30 cellular contexts compared by ENCODE assay signal in genomic region chr11:106854429-106854828, GRCh38.
"Had no signal": no experiment of that assay in that cellular context is flagged by ENCODE, and none has a peak within 500 bp of the region (broad histone marks: within the 10 kb centered on the region; RNA-seq: fewer than 3 reads in every experiment).

No MANE protein-coding gene starts in this region.

- H3K9me3 ChIP-seq: adrenal gland, Peyer's patch, SJSA1 had no signal

- DNase-seq: activated CD4-positive, alpha-beta T cell treated with anti-CD3 and anti-CD28 coated beads for 4 hours; activated CD8-positive, alpha-beta memory T cell treated with anti-CD3 and anti-CD28 coated beads, Interleukin-2, amount 50 U/mL, for 4 hours; activated CD8-positive, alpha-beta T cell treated with anti-CD3 and anti-CD28 coated beads for 36 hours; activated gamma-delta T cell treated with Interleukin-2 at 50 U/mL for 16 hours; activated naive CD4-positive, alpha-beta T cell treated with anti-CD3 and anti-CD28 coated beads, Interleukin-2, amount 10 ng/mL, durations not matched to agents 7 days and 5 days; activated T-cell treated with anti-CD3 and anti-CD28 coated beads, Interleukin-2, amount 50 U/mL, for 72 hours; adrenal gland; anterior cingulate cortex; central memory CD4-positive, alpha-beta T cell; KG1; NCI-H1048; NCI-H1417 treated with DMSO at 0.1 percent for 48 hours; NCI-H1694; NCI-H2029; NCI-H2107; NCI-H2171 treated with DMSO at 0.1 percent for 48 hours; NCI-H226; NCI-H526 treated with DMSO at 0.1 percent for 48 hours; NCI-H82; NK-92 treated with Interleukin-12 subunit alpha and Interleukin-12 subunit beta, amount 100 ng/mL, for 24 hours; OCI-M1; Peyer's patch; SHP77 had no signal

- H3K4me1 ChIP-seq: adrenal gland, Peyer's patch, SJSA1 had no signal

- H3K27ac Mint-ChIP-seq: activated CD8-positive, alpha-beta T cell treated with anti-CD3 and anti-CD28 coated beads for 36 hours; activated naive CD4-positive, alpha-beta T cell treated with anti-CD3 and anti-CD28 coated beads, Interleukin-2, amount 10 ng/mL, durations not matched to agents 7 days and 5 days; activated naive CD8-positive, alpha-beta T cell treated with anti-CD3 and anti-CD28 coated beads, Interleukin-2, amount 10 ng/mL, durations not matched to agents 7 days and 5 days; activated T-cell treated with anti-CD3 and anti-CD28 coated beads, Interleukin-2, amount 50 U/mL, for 72 hours; activated T-helper 2 cell treated with anti-CD3 and anti-CD28 coated beads, Interferon-gamma antibody, Interleukin-2, Interleukin-4, amounts not matched to agents 10 μg/mL and 5 μg/mL and 100 μg/mL, durations not matched to agents 14 hours and 24 hours and 36 hours; T-helper 1 cell treated with Interleukin-12 subunit alpha and Interleukin-12 subunit beta and Interleukin-4 antibody, amounts not matched to agents 30 μg/mL and 1 μg/mL, for 36 hours had no signal

- H3K4me1 Mint-ChIP-seq: activated naive CD4-positive, alpha-beta T cell treated with anti-CD3 and anti-CD28 coated beads, Interleukin-2, amount 10 ng/mL, durations not matched to agents 7 days and 5 days; activated naive CD8-positive, alpha-beta T cell treated with anti-CD3 and anti-CD28 coated beads, Interleukin-2, amount 10 ng/mL, durations not matched to agents 7 days and 5 days had no signal

- ATAC-seq: activated CD4-positive, CD25-positive, alpha-beta regulatory T cell treated with anti-CD3 and anti-CD28 coated beads, Interleukin-2, amount 50 U/mL, for 24 hours; activated CD8-positive, alpha-beta T cell treated with anti-CD3 and anti-CD28 coated beads for 36 hours; activated T-cell treated with anti-CD3 and anti-CD28 coated beads, Interleukin-2, amount 50 U/mL, for 72 hours; SK-N-SH treated with all-trans-retinoic acid at 6 μM for 48 hours had no signal

- H3K36me3 Mint-ChIP-seq: activated naive CD4-positive, alpha-beta T cell treated with anti-CD3 and anti-CD28 coated beads, Interleukin-2, amount 10 ng/mL, durations not matched to agents 7 days and 5 days; activated naive CD8-positive, alpha-beta T cell treated with anti-CD3 and anti-CD28 coated beads, Interleukin-2, amount 10 ng/mL, durations not matched to agents 7 days and 5 days had no signal

- H3K27me3 ChIP-seq: adrenal gland, Peyer's patch, SJSA1 had no signal

- H3K4me3 ChIP-seq: adrenal gland, Peyer's patch, SJSA1 had no signal

- H3K4me3 Mint-ChIP-seq: activated CD8-positive, alpha-beta T cell treated with anti-CD3 and anti-CD28 coated beads for 36 hours; activated naive CD4-positive, alpha-beta T cell treated with anti-CD3 and anti-CD28 coated beads, Interleukin-2, amount 10 ng/mL, durations not matched to agents 7 days and 5 days; activated naive CD8-positive, alpha-beta T cell treated with anti-CD3 and anti-CD28 coated beads, Interleukin-2, amount 10 ng/mL, durations not matched to agents 7 days and 5 days; activated T-cell treated with anti-CD3 and anti-CD28 coated beads, Interleukin-2, amount 50 U/mL, for 72 hours; T-helper 1 cell treated with Interleukin-12 subunit alpha and Interleukin-12 subunit beta and Interleukin-4 antibody, amounts not matched to agents 30 μg/mL and 1 μg/mL, for 36 hours had no signal

- H3K27me3 Mint-ChIP-seq: activated CD8-positive, alpha-beta T cell treated with anti-CD3 and anti-CD28 coated beads for 36 hours; activated naive CD4-positive, alpha-beta T cell treated with anti-CD3 and anti-CD28 coated beads, Interleukin-2, amount 10 ng/mL, durations not matched to agents 7 days and 5 days; activated naive CD8-positive, alpha-beta T cell treated with anti-CD3 and anti-CD28 coated beads, Interleukin-2, amount 10 ng/mL, durations not matched to agents 7 days and 5 days had no signal

- H3K36me3 ChIP-seq: adrenal gland, Peyer's patch, SJSA1 had no signal

- H3K27ac ChIP-seq: adrenal gland, Peyer's patch, RWPE1, SJSA1 had no signal
